In genomic region chr12:88310069-88310468, GRCh38 we compare ENCODE assay signal across 19 cellular contexts.
DNase-seq lines count a peak whose midpoint lies in the region; ATAC-seq and TF ChIP-seq lines count a peak whose summit lies in the region.
"Had no signal": no experiment of that assay in that cellular context is flagged by ENCODE, and none has a peak within 500 bp of the region (broad histone marks: within the 10 kb centered on the region; RNA-seq: fewer than 3 reads in every experiment).

No MANE protein-coding gene starts in this region.

- H3K4me3 ChIP-seq in breast epithelium, result no peak overlapping the region
- H3K4me3 ChIP-seq in brain microvascular endothelial cell (ENCODE audit: low read depth, low read length), result no peak overlapping the region
- no peak overlapping the region for H3K4me3 ChIP-seq in heart left ventricle
- H3K4me3 ChIP-seq in smooth muscle cell, result no peak overlapping the region
- H3K4me3 ChIP-seq in PC-9, result no peak overlapping the region
- H3K4me3 ChIP-seq: colonic mucosa, HAP-1 had no signal

- no peak overlapping the region for H2AFZ ChIP-seq in smooth muscle cell (ENCODE audit: low read depth)
- H2AFZ ChIP-seq in PC-9, result no peak overlapping the region

- 35 to 55% (median 45%) methylated on average over 1 of the region's 1 CpG for WGBS in heart left ventricle, 4 donors
- WGBS in smooth muscle cell (ENCODE audit: low lambda C conversion rate), result 39% methylated on average over 1 of the region's 1 CpG

- DNase-seq in MCF 10A (ENCODE audit: unreplicated experiment) (peak; percentile 82), breast epithelium (ENCODE audit: low spot score in 2 of 2) (no peak), brain microvascular endothelial cell (peak; percentile 81), heart left ventricle (peak in 4 of 5 donors; percentile 20 to 38 (median 30)), smooth muscle cell (lab: John Stamatoyannopoulos, UW; ENCODE audit: unreplicated experiment) (no peak), PC-9 (no peak)
- no peak for DNase-seq in activated effector memory CD4-positive, alpha-beta T cell treated with Interleukin-2 at 50 U/mL for 16 hours
- DNase-seq in activated naive CD4-positive, alpha-beta T cell treated with anti-CD3 and anti-CD28 coated beads, Interleukin-2, amount 10 ng/mL, durations not matched to agents 7 days and 5 days, result no peak
- DNase-seq: 8988T; activated CD8-positive, alpha-beta memory T cell treated with anti-CD3 and anti-CD28 coated beads, Interleukin-2, amount 10 ng/mL, durations not matched to agents 7 days and 5 days; activated naive CD4-positive, alpha-beta T cell treated with anti-CD3 and anti-CD28 coated beads for 36 hours; colonic mucosa; NCI-H1417; NCI-H526 treated with DMSO at 0.1 percent for 48 hours; SHP77 treated with DMSO at 0.1 percent for 48 hours had no signal

- H3F3A ChIP-seq in smooth muscle cell (ENCODE audit: low read depth) (peaks cover 5% of the 10 kb centered on the region), PC-9 (ENCODE audit: insufficient read depth, low read depth) (no peaks in the 10 kb centered on the region)

- BruUV-seq in MCF 10A (replicated peaks; lab: Mats Ljungman, UMichigan), result no TSS peak
- BruUV-seq in PC-9 (replicated peaks; lab: Mats Ljungman, UMichigan), result no TSS peak

- H3K9me3 ChIP-seq in breast epithelium (no peaks in the 10 kb centered on the region), heart left ventricle (no peaks in the 10 kb centered on the region), smooth muscle cell (replicated peaks; ENCODE audit: low read depth) (no peaks in the 10 kb centered on the region), PC-9 (ENCODE audit: insufficient read depth, low read depth) (0 out of 2 replicates have a peak, but pooled peaks cover 5% of the 10 kb centered on the region)
- H3K9me3 ChIP-seq: colonic mucosa, HAP-1 had no signal

- no peaks in the 10 kb centered on the region for H4K20me1 ChIP-seq in smooth muscle cell (ENCODE audit: low read depth)
- no peaks in the 10 kb centered on the region for H4K20me1 ChIP-seq in PC-9 (ENCODE audit: insufficient read depth)

- no peaks in the 10 kb centered on the region; the same call in 1 of the 2 replicates for H3K9me2 ChIP-seq in PC-9 (ENCODE audit: insufficient read depth)

- H3K4me1 ChIP-seq in breast epithelium (no peaks in the 10 kb centered on the region), heart left ventricle (peaks cover 0 to 38% (median 4%) of the 10 kb centered on the region in 12 donors), smooth muscle cell (ENCODE audit: low read depth) (no peaks in the 10 kb centered on the region), PC-9 (replicated peaks; ENCODE audit: insufficient read depth) (no peaks in the 10 kb centered on the region)
- H3K4me1 ChIP-seq: colonic mucosa, HAP-1 had no signal

- H3K9me3 Mint-ChIP-seq in MCF 10A (ENCODE audit: unreplicated experiment), result no peaks in the 10 kb centered on the region
- H3K9me3 Mint-ChIP-seq in activated naive CD4-positive, alpha-beta T cell treated with anti-CD3 and anti-CD28 coated beads, Interleukin-2, amount 10 ng/mL, durations not matched to agents 7 days and 5 days, result no peaks in the 10 kb centered on the region

- H3K9ac ChIP-seq in smooth muscle cell (ENCODE audit: low read depth), result no peak overlapping the region

- peak overlapping the region; percentile 37 for H3K4me2 ChIP-seq in smooth muscle cell
- H3K4me2 ChIP-seq in PC-9, result no peak overlapping the region

- CTCF ChIA-PET in MCF 10A (lab: Yijun Ruan, JAX) (interaction anchor here (0.6 to 0.7 kb wide), 3 partner anchors 70 to 111 kb away, joined by 3 to 4 read pairs (median 3); no protein-coding TSS in a partner anchor), PC-9 (lab: Charles Lee) (no interaction called here)
- CTCF ChIA-PET in activated naive CD4-positive, alpha-beta T cell treated with anti-CD3 and anti-CD28 coated beads, Interleukin-2, amount 10 ng/mL, durations not matched to agents 7 days and 5 days (lab: Charles Lee), result no interaction called here

- peaks cover 27% of the 10 kb centered on the region for H3K4me1 Mint-ChIP-seq in MCF 10A (ENCODE audit: insufficient read depth, unreplicated experiment)
- no peaks in the 10 kb centered on the region for H3K4me1 Mint-ChIP-seq in activated naive CD4-positive, alpha-beta T cell treated with anti-CD3 and anti-CD28 coated beads, Interleukin-2, amount 10 ng/mL, durations not matched to agents 7 days and 5 days

- in situ Hi-C loops in brain microvascular endothelial cell (cut with HindIII; ENCODE audit: low pct_ligation_motif_present, low sequenced_read_pairs), result no loop called here

- H3K36me3 ChIP-seq in breast epithelium, result no peaks in the 10 kb centered on the region
- H3K36me3 ChIP-seq in brain microvascular endothelial cell (replicated peaks), result no peaks in the 10 kb centered on the region
- H3K36me3 ChIP-seq in heart left ventricle, result no peaks in the 10 kb centered on the region
- H3K36me3 ChIP-seq in smooth muscle cell (ENCODE audit: low read depth), result no peaks in the 10 kb centered on the region
- H3K36me3 ChIP-seq in PC-9 (ENCODE audit: low read depth), result no peaks in the 10 kb centered on the region
- H3K36me3 ChIP-seq: colonic mucosa, HAP-1 had no signal

- H3K79me2 ChIP-seq in smooth muscle cell (ENCODE audit: low read depth), result no peaks in the 10 kb centered on the region
- H3K79me2 ChIP-seq in PC-9 (ENCODE audit: low read depth), result no peaks in the 10 kb centered on the region

- POLR2A ChIA-PET in MCF 10A (lab: Yijun Ruan, JAX), result interaction anchor here (1.1 to 2.3 kb wide), 3 partner anchors 9 to 82 kb away, joined by 3 to 6 read pairs (median 3); no protein-coding TSS in a partner anchor
- POLR2A ChIA-PET in PC-9 (lab: Charles Lee; ENCODE audit: unreplicated experiment), result no interaction called here

- no peak for TF ChIP-seq POLR2A in breast epithelium (IDR thresholded peaks at IDR 0.05)
- no peak for TF ChIP-seq POLR2A in heart left ventricle (IDR thresholded peaks at IDR 0.05)

- peak overlapping the region; percentile 23 for H3K27ac Mint-ChIP-seq in MCF 10A (ENCODE audit: low read depth, unreplicated experiment)
- H3K27ac Mint-ChIP-seq in activated naive CD4-positive, alpha-beta T cell treated with anti-CD3 and anti-CD28 coated beads, Interleukin-2, amount 10 ng/mL, durations not matched to agents 7 days and 5 days, result no peak overlapping the region
- H3K27ac Mint-ChIP-seq: activated CD8-positive, alpha-beta memory T cell treated with anti-CD3 and anti-CD28 coated beads, Interleukin-2, amount 10 ng/mL, durations not matched to agents 7 days and 5 days; activated naive CD4-positive, alpha-beta T cell treated with anti-CD3 and anti-CD28 coated beads for 36 hours had no signal

- H3K4me3 Mint-ChIP-seq in MCF 10A (ENCODE audit: unreplicated experiment), result no peak overlapping the region
- H3K4me3 Mint-ChIP-seq in activated naive CD4-positive, alpha-beta T cell treated with anti-CD3 and anti-CD28 coated beads, Interleukin-2, amount 10 ng/mL, durations not matched to agents 7 days and 5 days, result no peak overlapping the region
- H3K4me3 Mint-ChIP-seq: activated CD8-positive, alpha-beta memory T cell treated with anti-CD3 and anti-CD28 coated beads, Interleukin-2, amount 10 ng/mL, durations not matched to agents 7 days and 5 days; activated naive CD4-positive, alpha-beta T cell treated with anti-CD3 and anti-CD28 coated beads for 36 hours had no signal

- ATAC-seq in heart left ventricle, result peak in 3 of 4 donors; percentile 58 to 85 (median 64)
- ATAC-seq: activated CD8-positive, alpha-beta memory T cell treated with anti-CD3 and anti-CD28 coated beads, Interleukin-2, amount 10 ng/mL, durations not matched to agents 7 days and 5 days; HepG2; left lobe of liver had no signal

- H3K27ac ChIP-seq in breast epithelium, result no peak overlapping the region
- peak overlapping the region; percentile 100 for H3K27ac ChIP-seq in brain microvascular endothelial cell
- H3K27ac ChIP-seq in heart left ventricle, result peak overlapping the region in 9 of 12 donors; percentile 5 to 72 (median 51)
- peak overlapping the region; percentile 66 for H3K27ac ChIP-seq in smooth muscle cell (ENCODE audit: low read depth)
- H3K27ac ChIP-seq in PC-9, result no peak overlapping the region
- H3K27ac ChIP-seq: colonic mucosa, VCaP had no signal

- no peaks in the 10 kb centered on the region for H3K27me3 Mint-ChIP-seq in MCF 10A (ENCODE audit: insufficient read depth, unreplicated experiment)
- H3K27me3 Mint-ChIP-seq in activated naive CD4-positive, alpha-beta T cell treated with anti-CD3 and anti-CD28 coated beads, Interleukin-2, amount 10 ng/mL, durations not matched to agents 7 days and 5 days, result no peaks in the 10 kb centered on the region

- intact Hi-C loops in MCF 10A (cut with micrococcal nuclease) (no loop called here), breast epithelium (cut with DNase I; ENCODE audit: low total_unique reads) (no loop called here), heart left ventricle (cut with DNase I) (no loop called here), PC-9 (cut with micrococcal nuclease; ENCODE audit: unreplicated experiment) (no loop called here)

- H3K27me3 ChIP-seq in breast epithelium (no peaks in the 10 kb centered on the region), brain microvascular endothelial cell (replicated peaks) (no peaks in the 10 kb centered on the region), heart left ventricle (no peaks in the 10 kb centered on the region), smooth muscle cell (ENCODE audit: low read depth) (no peaks in the 10 kb centered on the region), PC-9 (ENCODE audit: insufficient read depth, low read depth) (no peaks in the 10 kb centered on the region)
- H3K27me3 ChIP-seq: colonic mucosa had no signal

- TF ChIP-seq CTCF in MCF 10A (IDR thresholded peaks at IDR 0.05; ENCODE audit: unreplicated experiment) (no peak), breast epithelium (IDR thresholded peaks at IDR 0.05) (no peak), brain microvascular endothelial cell (IDR thresholded peaks at IDR 0.05; ENCODE audit: low read depth, low read length, missing control alignments) (no peak), heart left ventricle (IDR thresholded peaks at IDR 0.05) (no peak), smooth muscle cell (IDR thresholded peaks at IDR 0.05; ENCODE audit: borderline replicate concordance, insufficient read depth, poor library complexity, severe bottlenecking) (no peak), PC-9 (conservative IDR thresholded peaks at IDR 0.05) (no peak)

- no peaks in the 10 kb centered on the region for H3K36me3 Mint-ChIP-seq in MCF 10A (ENCODE audit: insufficient read depth, unreplicated experiment)
- H3K36me3 Mint-ChIP-seq in activated naive CD4-positive, alpha-beta T cell treated with anti-CD3 and anti-CD28 coated beads, Interleukin-2, amount 10 ng/mL, durations not matched to agents 7 days and 5 days, result no peaks in the 10 kb centered on the region

Comparison
In these comparisons a context has a peak if more than half of its experiments do, and no peak if none do; other contexts are left out.
1. DNase-seq: peak in MCF 10A (single experiment), brain microvascular endothelial cell (single experiment) and heart left ventricle (4 of 5); none in breast epithelium (0 of 2), smooth muscle cell (single experiment), activated effector memory CD4-positive, alpha-beta T cell treated with Interleukin-2 at 50 U/mL for 16 hours (single experiment), PC-9 (0 of 2) and activated naive CD4-positive, alpha-beta T cell treated with anti-CD3 and anti-CD28 coated beads, Interleukin-2, amount 10 ng/mL, durations not matched to agents 7 days and 5 days (single experiment).
2. H3K27ac ChIP-seq: peak in brain microvascular endothelial cell (single experiment), heart left ventricle (9 of 12) and smooth muscle cell (single experiment); none in breast epithelium (0 of 2) and PC-9 (single experiment).